13 cellular contexts compared by ENCODE assay signal in genomic region chr13:32142956-32143375, GRCh38.
DNase-seq lines count a peak whose midpoint lies in the region; ATAC-seq and TF ChIP-seq lines count a peak whose summit lies in the region.
"Had no signal": no experiment of that assay in that cellular context is flagged by ENCODE, and none has a peak within 500 bp of the region (broad histone marks: within the 10 kb centered on the region; RNA-seq: fewer than 3 reads in every experiment).

No MANE protein-coding gene starts in this region.

- H3K9me3 Mint-ChIP-seq in Caco-2 (ENCODE audit: unreplicated experiment) = peaks cover 28% of the 10 kb centered on the region

- H3K27me3 ChIP-seq in Caco-2 (replicated peaks; ENCODE audit: control insufficient read depth, insufficient read depth, low read length) = no peaks in the 10 kb centered on the region; the same call in 1 of the 2 replicates

- BruUV-seq in Caco-2 (replicated peaks; lab: Mats Ljungman, UMichigan) = no TSS peak

- H3K9me3 ChIP-seq in Caco-2 = no peaks in the 10 kb centered on the region; the same call in 1 of the 2 replicates

- intact Hi-C loops in Caco-2 (cut with micrococcal nuclease; ENCODE audit: unreplicated experiment) = loop anchor here (1.0 to 5.0 kb wide), 5 partner anchors 22 to 112 kb away; partner anchors contain the start of gene FRY

- peak; percentile 88 to 93 for DNase-seq in Caco-2
- peak; percentile 37 for DNase-seq in HS-5 (ENCODE audit: low read depth)
- DNase-seq in astrocyte of the spinal cord (ENCODE audit: low read depth, low spot score) = peak; percentile 42
- peak; percentile 31 for DNase-seq in left kidney (ENCODE audit: low read depth, low spot score)
- DNase-seq in foreskin melanocyte = no peak
- no peak for DNase-seq in NCI-H774 (lab: John Stamatoyannopoulos, UW)
- DNase-seq: activated effector memory CD4-positive, alpha-beta T cell treated with anti-CD3 and anti-CD28 coated beads, Interleukin-2, amount 50 U/mL, for 16 hours; DND-41; effector CD8-positive, alpha-beta T cell; KBM-7 had no signal

- H3K36me3 ChIP-seq in Caco-2 (ENCODE audit: control insufficient read depth, insufficient read depth, low read length) = no peaks in the 10 kb centered on the region

- H3K27ac Mint-ChIP-seq in Caco-2 (ENCODE audit: unreplicated experiment) = peak overlapping the region; percentile 89

- H3K4me3 Mint-ChIP-seq in Caco-2 (ENCODE audit: unreplicated experiment) = peak overlapping the region; percentile 34

- H3K4me3 ChIP-seq in Caco-2 (ENCODE audit: low read depth, low read length) (no peak overlapping the region), astrocyte of the spinal cord (ENCODE audit: low read depth, low read length) (no peak overlapping the region)
- H3K4me3 ChIP-seq: smooth muscle cell had no signal

- ATAC-seq in HG03045 (IDR thresholded peaks at IDR 0.05; ENCODE audit: unreplicated experiment) (no peak), GM21737 (IDR thresholded peaks at IDR 0.05; ENCODE audit: unreplicated experiment) (no peak)

- in situ Hi-C loops in astrocyte of the spinal cord (cut with HindIII; ENCODE audit: low sequenced_read_pairs) = no loop called here

- H3K4me1 Mint-ChIP-seq in Caco-2 (ENCODE audit: low read depth, unreplicated experiment) = peaks cover 64% of the 10 kb centered on the region

- POLR2A ChIA-PET in Caco-2 (lab: Charles Lee) = no interaction called here

- peaks cover 50% of the 10 kb centered on the region for H3K4me1 ChIP-seq in Caco-2

- no peaks in the 10 kb centered on the region for H3K27me3 Mint-ChIP-seq in Caco-2 (ENCODE audit: insufficient read depth, unreplicated experiment)

- TF ChIP-seq CTCF in Caco-2 (IDR thresholded peaks at IDR 0.05; ENCODE audit: insufficient read depth in 1 of 2, low read depth in 1 of 2, low read length in 1 of 2, severe bottlenecking in 1 of 2, unreplicated experiment in 1 of 2) = no peak
- TF ChIP-seq CTCF in astrocyte of the spinal cord (IDR thresholded peaks at IDR 0.05; ENCODE audit: low read depth, low read length) = no peak

- CTCF ChIA-PET in Caco-2 (lab: Charles Lee) = no interaction called here

- peaks cover 11% of the 10 kb centered on the region for H3K36me3 Mint-ChIP-seq in Caco-2 (ENCODE audit: insufficient read depth, unreplicated experiment)

Comparison
In these comparisons a context has a peak if more than half of its experiments do, and no peak if none do; other contexts are left out.
1. DNase-seq: peak in Caco-2 (2 of 2), HS-5 (single experiment), astrocyte of the spinal cord (single experiment) and left kidney (single experiment); none in foreskin melanocyte (single experiment) and NCI-H774 (single experiment).